8 cellular contexts compared by ENCODE assay signal in genomic region chr19:13794388-13794751, GRCh38. TPM values are rescaled to one million over a fixed set of nuclear protein-coding genes. Genes with fewer than 3 reads are reported as not detected.
A peak's percentile ranks its signal among the peaks of the same experiment; 100 is the strongest.
DNase-seq lines count a peak whose midpoint lies in the region; ATAC-seq and TF ChIP-seq lines count a peak whose summit lies in the region.

No MANE protein-coding gene starts in this region.

- peaks cover 5% of the 10 kb centered on the region; the same call in 1 of the 2 replicates for H3K79me2 ChIP-seq in OCI-LY7 (ENCODE audit: insufficient read depth, low read depth, low read length)

- H3K27me3 ChIP-seq in dorsolateral prefrontal cortex: no peaks in the 10 kb centered on the region
- H3K27me3 ChIP-seq in uterus: no peaks in the 10 kb centered on the region

- H3K4me3 ChIP-seq in GM08714 (ENCODE audit: low read length) (peak overlapping the region; percentile 88), OCI-LY7 (ENCODE audit: low read depth, low read length, poor library complexity, severe bottlenecking) (peak overlapping the region; percentile 79), dorsolateral prefrontal cortex (peak overlapping the region; percentile 55 to 91 (median 78)), mesodermal cell (ENCODE audit: extremely low read depth, insufficient read depth, low read length, poor library complexity, severe bottlenecking) (peak overlapping the region; percentile 82), uterus (peak overlapping the region; percentile 76)

- H3K9me2 ChIP-seq in OCI-LY7 (ENCODE audit: insufficient read depth, low read length): no peaks in the 10 kb centered on the region

- 45 to 75% methylated on average over 3 of the region's 10 CpGs for WGBS in mesodermal cell (ENCODE audit: insufficient coverage in 2 of 2), 2 experiments

- no peaks in the 10 kb centered on the region for H4K20me1 ChIP-seq in OCI-LY7 (ENCODE audit: insufficient read depth, low read length)

- POLR2A ChIA-PET in OCI-LY7 (lab: Charles Lee): interaction anchor here (0.7 to 2.6 kb wide), 3 partner anchors 10 to 342 kb away, joined by 3 to 5 read pairs (median 3); partner anchors contain the start of gene ASF1B

- no TSS peak for BruUV-seq in OCI-LY7 (replicated peaks; lab: Mats Ljungman, UMichigan)

- H3K27ac ChIP-seq in OCI-LY7 (ENCODE audit: low read depth, low read length, poor library complexity, severe bottlenecking) (no peak overlapping the region), dorsolateral prefrontal cortex (peak overlapping the region in 18 of 59 donors; percentile 3 to 86 (median 69)), mesodermal cell (ENCODE audit: low read depth, low read length, severe bottlenecking) (peak overlapping the region; percentile 78), uterus (peak overlapping the region; percentile 88 to 92)

- peak overlapping the region; percentile 70 for H2AFZ ChIP-seq in OCI-LY7 (ENCODE audit: low read length)

- H3K36me3 ChIP-seq in OCI-LY7 (ENCODE audit: insufficient read depth, low read length): no peaks in the 10 kb centered on the region
- peaks cover 7% of the 10 kb centered on the region for H3K36me3 ChIP-seq in mesodermal cell (ENCODE audit: control insufficient read depth, insufficient read depth, low read length)
- no peaks in the 10 kb centered on the region for H3K36me3 ChIP-seq in uterus

- intact Hi-C loops in OCI-LY7 (cut with micrococcal nuclease; ENCODE audit: unreplicated experiment): no loop called here
- intact Hi-C loops in dorsolateral prefrontal cortex (cut with DNase I): loop anchor here (2.0 to 10.0 kb wide), 3 partner anchors 20 to 700 kb away; partner anchors contain the start of genes C19orf53 (in 1 of the 2) and GIPC1 (in 1 of the 2)
- intact Hi-C loops in uterus (cut with DNase I; ENCODE audit: low total_unique reads): no loop called here

- H3K9me3 ChIP-seq in OCI-LY7 (ENCODE audit: low read length) (no peaks in the 10 kb centered on the region), mesodermal cell (ENCODE audit: control insufficient read depth, low read length) (no peaks in the 10 kb centered on the region), uterus (no peaks in the 10 kb centered on the region)

- TF ChIP-seq POLR2A in uterus (IDR thresholded peaks at IDR 0.05): no peak

- no peak for ATAC-seq in GM18520 (IDR thresholded peaks at IDR 0.05; ENCODE audit: unreplicated experiment)
- no peak for ATAC-seq in HG03442 (IDR thresholded peaks at IDR 0.05; ENCODE audit: unreplicated experiment)

- H3K4me1 ChIP-seq in OCI-LY7 (ENCODE audit: insufficient read depth, low read length, poor library complexity, severe bottlenecking) (peaks cover 39% of the 10 kb centered on the region), mesodermal cell (ENCODE audit: control insufficient read depth, insufficient read depth, low read length, poor library complexity, severe bottlenecking) (peaks cover 7% of the 10 kb centered on the region), uterus (peaks cover 10 to 17% of the 10 kb centered on the region in 2 donors)

- DNase-seq in OCI-LY7 (ENCODE audit: low spot score): no peak
- DNase-seq in dorsolateral prefrontal cortex: peak in 2 of 10 donors; percentile 21 to 59
- peak; percentile 88 to 91 for DNase-seq in uterus
- no peak for DNase-seq in T-helper 9 cell

- peak overlapping the region; percentile 89 for H3K4me2 ChIP-seq in OCI-LY7 (ENCODE audit: low read length)

- TF ChIP-seq CTCF in OCI-LY7 (conservative IDR thresholded peaks at IDR 0.05; ENCODE audit: low read length): no peak
- TF ChIP-seq CTCF in dorsolateral prefrontal cortex (IDR thresholded peaks at IDR 0.05 in 54 of 56, conservative IDR thresholded peaks at IDR 0.05 in 2 of 56; ENCODE audit: low read depth in 1 of 56, partially characterized antibody in 56 of 56): no peak
- no peak for TF ChIP-seq CTCF in uterus (IDR thresholded peaks at IDR 0.05)

- CTCF ChIA-PET in OCI-LY7 (lab: Charles Lee; ENCODE audit: unreplicated experiment): no interaction called here

RNA-seq across cellular contexts. Expression of gene ZSWIM4, which starts 0.9 kb away (rescaled TPM):
- 3.7 and 5.0 TPM in 2 replicates for total RNA-seq in OCI-LY7 (2014; rRNA removed; shearing (Covaris generic))
- total RNA-seq in OCI-LY7 (2022) (10.8 and 13.4 TPM in 2 replicates), dorsolateral prefrontal cortex (1 to 10 TPM; 4.0 to 10.0 (median 6.6) TPM), uterus (1 to 10 TPM in 3 of 4 donors, under 1 TPM in 1; 0.26 to 8.4 (median 6.0) TPM)
- polyA plus RNA-seq in mesodermal cell (2013, experiment 1 of 2): 25.4 TPM
- 17.4 TPM for polyA plus RNA-seq in mesodermal cell (2013, experiment 2 of 2)

RNA-seq across cellular contexts. Expression of gene C19orf53, which starts 20.1 kb away (rescaled TPM):
- 162 and 177 TPM in 2 replicates for total RNA-seq in OCI-LY7 (2014; rRNA removed; shearing (Covaris generic))
- 80.3 and 90.1 TPM in 2 replicates for total RNA-seq in OCI-LY7 (2022)
- total RNA-seq in dorsolateral prefrontal cortex: 100 to 1,000 TPM in 2 of 120 experiments, 10 to 100 TPM in 118; 44.9 to 112 (median 67.3) TPM
- 170 TPM for polyA plus RNA-seq in mesodermal cell (2013, experiment 1 of 2)
- polyA plus RNA-seq in mesodermal cell (2013, experiment 2 of 2): 158 TPM
- 100 to 1,000 TPM in 1 of 4 donors, 10 to 100 TPM in 3; 20.5 to 233 (median 77.3) TPM for total RNA-seq in uterus

RNA-seq across cellular contexts. Expression of gene MRI1, which starts 30.0 kb away (rescaled TPM):
- 27.3 and 33.4 TPM in 2 replicates for total RNA-seq in OCI-LY7 (2014; rRNA removed; shearing (Covaris generic))
- total RNA-seq in OCI-LY7 (2022): 23.4 and 27.1 TPM in 2 replicates
- total RNA-seq in dorsolateral prefrontal cortex: 10 to 100 TPM; 17.0 to 55.8 (median 33.9) TPM
- polyA plus RNA-seq in mesodermal cell (2013, experiment 1 of 2): 35.7 TPM
- polyA plus RNA-seq in mesodermal cell (2013, experiment 2 of 2): 25.3 TPM
- total RNA-seq in uterus: 10 to 100 TPM; 33.3 to 62.4 (median 45.9) TPM

Comparison
In these comparisons a context has a peak if more than half of its experiments do, and no peak if none do; other contexts are left out.
1. DNase-seq: peak in uterus (2 of 2); none in OCI-LY7 (single experiment) and T-helper 9 cell (single experiment).
2. intact Hi-C loops: an anchor here in dorsolateral prefrontal cortex (2.0 to 10.0 kb wide); none called in OCI-LY7 and uterus.
3. Peak in every context shown above with its lines, with median percentiles within 50 percentile points of each other: H3K4me3 ChIP-seq.